1 cellular context compared by ENCODE assay signal in the genomic region with DNA sequence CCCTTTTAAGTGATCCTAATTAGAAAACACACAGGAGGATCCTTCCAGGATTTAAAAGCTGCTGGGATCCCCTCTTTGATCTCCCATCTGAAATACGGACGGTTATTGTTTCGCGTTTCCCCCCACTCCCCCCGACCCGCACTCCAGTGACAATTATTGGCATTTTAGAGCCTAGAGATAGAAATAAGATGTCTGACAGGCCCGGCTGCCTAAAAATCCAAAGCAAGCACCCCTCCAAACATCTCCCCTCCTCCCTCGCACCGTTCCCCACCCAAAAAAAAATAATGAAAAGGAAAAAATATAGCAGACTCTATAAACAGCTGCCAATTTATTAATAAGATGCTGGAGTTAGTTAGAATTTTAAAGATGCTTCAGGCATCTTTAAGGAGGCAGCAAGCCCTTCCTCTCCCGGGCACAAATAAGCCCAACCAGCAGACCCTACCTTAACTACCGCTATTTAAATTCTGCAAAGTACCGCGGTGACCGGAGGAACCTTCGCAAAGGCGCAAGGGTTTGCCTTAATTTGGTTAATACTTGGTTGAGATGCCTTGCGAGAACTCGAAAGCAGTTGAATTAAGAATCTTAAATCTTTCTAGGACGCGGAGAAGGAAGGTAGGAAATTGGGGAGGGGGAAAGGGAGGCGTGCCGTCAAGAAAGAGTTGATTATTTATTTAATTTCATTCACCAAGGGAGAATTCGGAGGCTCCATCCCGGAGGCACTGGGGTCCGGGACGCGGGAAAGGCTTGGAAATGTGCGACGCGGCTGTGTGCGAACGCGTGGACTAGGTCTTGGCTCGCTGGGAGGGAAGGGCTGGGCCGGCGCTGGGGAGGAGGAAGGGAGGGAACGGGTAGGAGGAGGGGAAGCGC.
TF ChIP-seq lines count a peak whose summit lies in the region.

No MANE protein-coding gene starts in this region.

TF ChIP-seq in neural cell, 6 proteins besides CTCF, POLR2A, EP300 and RAD21 (continued from another document):
- TF ChIP-seq EZH2 (IDR thresholded peaks at IDR 0.05; ENCODE audit: borderline replicate concordance, insufficient read depth, low read length, poor library complexity, severe bottlenecking) (peak; percentile 41), POLR2AphosphoS5 (IDR thresholded peaks at IDR 0.05) (peak; percentile 50)
